ENCODE assay signal across 19 cellular contexts in genomic region chr9:107971241-107971640, GRCh38.
DNase-seq lines count a peak whose midpoint lies in the region; ATAC-seq and TF ChIP-seq lines count a peak whose summit lies in the region.
"Had no signal": no experiment of that assay in that cellular context is flagged by ENCODE, and none has a peak within 500 bp of the region (broad histone marks: within the 10 kb centered on the region; RNA-seq: fewer than 3 reads in every experiment).

No MANE protein-coding gene starts in this region.

- DNase-seq in Right ventricle myocardium inferior (ENCODE audit: missing footprints) (no peak), right atrium auricular region (ENCODE audit: low spot score) (no peak), fibroblast of pulmonary artery (ENCODE audit: low read depth) (peak; percentile 24), omental fat pad (ENCODE audit: low spot score) (no peak), stomach (no peak), hepatocyte (ENCODE audit: low spot score) (no peak), uterus (no peak)
- DNase-seq: DMS79, HFFc6, MV-4-11, NCI-H1417, NCI-H187 treated with DMSO at 0.1 percent for 48 hours, NCI-H345, NCI-H526, PC-3 had no signal

- intact Hi-C loops in Right ventricle myocardium inferior (cut with DNase I) (loop anchor here (10.0 kb wide), 1 partner anchor 304 kb away; no protein-coding TSS in a partner anchor), stomach (cut with DNase I; ENCODE audit: low total_unique reads) (no loop called here), uterus (cut with DNase I; ENCODE audit: low total_unique reads) (no loop called here)

- peak overlapping the region in 1 of 2 donors; percentile 7 for H3K27ac ChIP-seq in right atrium auricular region
- peak overlapping the region in 3 of 5 donors; percentile 23 to 76 (median 40) for H3K27ac ChIP-seq in stomach
- no peak overlapping the region for H3K27ac ChIP-seq in hepatocyte
- H3K27ac ChIP-seq in uterus: no peak overlapping the region
- H3K27ac ChIP-seq: 22Rv1, KMS-11, RWPE1 had no signal

- TF ChIP-seq EP300 in stomach (IDR thresholded peaks at IDR 0.05): no peak

- H3K4me2 ChIP-seq in hepatocyte: no peak overlapping the region
- H3K4me2 ChIP-seq: KMS-11 had no signal

- TF ChIP-seq CTCF in right atrium auricular region (IDR thresholded peaks at IDR 0.05) (no peak), fibroblast of pulmonary artery (IDR thresholded peaks at IDR 0.05; ENCODE audit: low read length, missing control alignments) (no peak), omental fat pad (IDR thresholded peaks at IDR 0.05) (no peak), stomach (IDR thresholded peaks at IDR 0.05) (no peak), hepatocyte (IDR thresholded peaks at IDR 0.05; ENCODE audit: poor library complexity) (no peak), uterus (IDR thresholded peaks at IDR 0.05) (no peak)

- H3K4me3 ChIP-seq in right atrium auricular region (no peak overlapping the region), fibroblast of pulmonary artery (replicated peaks; ENCODE audit: low read depth, low read length) (no peak overlapping the region), stomach (no peak overlapping the region), hepatocyte (no peak overlapping the region), uterus (no peak overlapping the region)

- H3K4me1 ChIP-seq in right atrium auricular region: no peaks in the 10 kb centered on the region
- H3K4me1 ChIP-seq in stomach: peaks cover 0 to 10% (median 0%) of the 10 kb centered on the region in 4 donors
- H3K4me1 ChIP-seq in hepatocyte (ENCODE audit: insufficient read depth): no peaks in the 10 kb centered on the region
- H3K4me1 ChIP-seq in uterus: no peaks in the 10 kb centered on the region

- no peaks in the 10 kb centered on the region for H3K27me3 ChIP-seq in right atrium auricular region
- no peaks in the 10 kb centered on the region for H3K27me3 ChIP-seq in stomach
- no peaks in the 10 kb centered on the region for H3K27me3 ChIP-seq in hepatocyte
- H3K27me3 ChIP-seq in uterus: no peaks in the 10 kb centered on the region

- H4K20me1 ChIP-seq in hepatocyte (ENCODE audit: insufficient read depth, poor library complexity, severe bottlenecking): no peaks in the 10 kb centered on the region

- H3K9me3 ChIP-seq in right atrium auricular region (no peaks in the 10 kb centered on the region), stomach (no peaks in the 10 kb centered on the region), hepatocyte (ENCODE audit: low read depth) (no peaks in the 10 kb centered on the region), uterus (no peaks in the 10 kb centered on the region)

- H3K36me3 ChIP-seq in right atrium auricular region (no peaks in the 10 kb centered on the region), stomach (no peaks in the 10 kb centered on the region), hepatocyte (replicated peaks; ENCODE audit: insufficient read depth, low read depth) (no peaks in the 10 kb centered on the region), uterus (no peaks in the 10 kb centered on the region)

- no peaks in the 10 kb centered on the region for H3K79me2 ChIP-seq in hepatocyte

- H3K9me2 ChIP-seq in hepatocyte (replicated peaks; ENCODE audit: insufficient read depth): no peaks in the 10 kb centered on the region

- ATAC-seq in Right ventricle myocardium inferior (peak; percentile 73), omental fat pad (ENCODE audit: low FRiP score) (peak; percentile 78), GM18868 (IDR thresholded peaks at IDR 0.05; ENCODE audit: unreplicated experiment) (no peak)
- ATAC-seq: PC-3 had no signal

- H2AFZ ChIP-seq in hepatocyte: no peak overlapping the region

- TF ChIP-seq POLR2A in stomach (IDR thresholded peaks at IDR 0.05): no peak
- no peak for TF ChIP-seq POLR2A in uterus (IDR thresholded peaks at IDR 0.05)

Comparison
In these comparisons a context has a peak if more than half of its experiments do, and no peak if none do; other contexts are left out.
1. H3K27ac ChIP-seq: peak in stomach (3 of 5); none in hepatocyte (single experiment) and uterus (0 of 2).